Comparison of ENCODE assay signal across 1 cellular context in genomic region chr2:173741715-173742114, GRCh38.
TF ChIP-seq lines count a peak whose summit lies in the region.

No MANE protein-coding gene starts in this region.

TF ChIP-seq in HEK293, 187 proteins besides CTCF, POLR2A, EP300 and RAD21 (continued from another document and continues in another):
- TF ChIP-seq ZNF580 (tag by site-specific recombination; IDR thresholded peaks at IDR 0.05) (no peak), ZSCAN16 (tag by site-specific recombination; IDR thresholded peaks at IDR 0.05) (no peak), ZBTB7A (tag by site-specific recombination; IDR thresholded peaks at IDR 0.05; ENCODE audit: low read depth) (no peak), WT1 (tag by site-specific recombination; IDR thresholded peaks at IDR 0.05) (no peak), ZNF596 (tag by site-specific recombination; IDR thresholded peaks at IDR 0.05) (no peak), ZNF174 (tag by site-specific recombination; IDR thresholded peaks at IDR 0.05) (no peak), KLF9 (tag by site-specific recombination; IDR thresholded peaks at IDR 0.05; ENCODE audit: low read depth) (no peak), ZNF112 (tag by site-specific recombination; IDR thresholded peaks at IDR 0.05) (no peak), ZNF621 (tag by site-specific recombination; IDR thresholded peaks at IDR 0.05) (no peak), ZNF513 (tag by site-specific recombination; IDR thresholded peaks at IDR 0.05) (no peak), ZNF561 (tag by site-specific recombination; IDR thresholded peaks at IDR 0.05; ENCODE audit: borderline replicate concordance) (no peak), FEZF1 (tag by site-specific recombination; IDR thresholded peaks at IDR 0.05) (peak; percentile 49), TRIM28 (IDR thresholded peaks at IDR 0.05; ENCODE audit: borderline replicate concordance, low read length) (no peak), ZNF473 (tag by site-specific recombination; IDR thresholded peaks at IDR 0.05) (no peak), ZNF692 (tag by site-specific recombination; IDR thresholded peaks at IDR 0.05) (peak; percentile 90), ZNF707 (tag by site-specific recombination; IDR thresholded peaks at IDR 0.05) (no peak), ZNF518A (tag by site-specific recombination; conservative IDR thresholded peaks at IDR 0.05; ENCODE audit: low read depth) (no peak), YY2 (tag by site-specific recombination; IDR thresholded peaks at IDR 0.05) (no peak), ZNF624 (tag by site-specific recombination; IDR thresholded peaks at IDR 0.05) (no peak), ZNF670 (tag by site-specific recombination; IDR thresholded peaks at IDR 0.05; ENCODE audit: low read depth) (no peak), ZNF658 (tag by site-specific recombination; IDR thresholded peaks at IDR 0.05) (no peak), HOXC10 (CRISPR knock-in tag; IDR thresholded peaks at IDR 0.05) (no peak), ZNF10 (tag by site-specific recombination; IDR thresholded peaks at IDR 0.05) (no peak), BCL11B (tag by site-specific recombination; IDR thresholded peaks at IDR 0.05; ENCODE audit: low read depth) (no peak), ZNF701 (tag by site-specific recombination; IDR thresholded peaks at IDR 0.05) (no peak), ZNF433 (tag by site-specific recombination; IDR thresholded peaks at IDR 0.05; ENCODE audit: low read depth) (no peak), ZNF629 (tag by site-specific recombination; IDR thresholded peaks at IDR 0.05) (no peak), KLF16 (tag by site-specific recombination; IDR thresholded peaks at IDR 0.05) (no peak), ZNF544 (tag by site-specific recombination; IDR thresholded peaks at IDR 0.05) (no peak), ZNF324 (tag by site-specific recombination; IDR thresholded peaks at IDR 0.05) (no peak), YY1 (tag by site-specific recombination; IDR thresholded peaks at IDR 0.05) (no peak), GLI4 (tag by site-specific recombination; IDR thresholded peaks at IDR 0.05) (no peak), ZNF837 (tag by site-specific recombination; IDR thresholded peaks at IDR 0.05) (no peak), ELK4 (IDR thresholded peaks at IDR 0.05; ENCODE audit: borderline replicate concordance, low read depth, low read length) (no peak), BCL6B (tag by site-specific recombination; IDR thresholded peaks at IDR 0.05) (no peak), BCL11A (tag by site-specific recombination; IDR thresholded peaks at IDR 0.05; ENCODE audit: low read depth) (no peak), ZNF571 (tag by site-specific recombination; IDR thresholded peaks at IDR 0.05) (no peak), ZNF398 (tag by site-specific recombination; IDR thresholded peaks at IDR 0.05) (no peak), ZNF169 (tag by site-specific recombination; IDR thresholded peaks at IDR 0.05) (no peak), MZF1 (tag by site-specific recombination; IDR thresholded peaks at IDR 0.05; ENCODE audit: borderline replicate concordance) (peak; percentile 59; the same call in 1 of the 2 replicates), ZNF138 (tag by site-specific recombination; IDR thresholded peaks at IDR 0.05; ENCODE audit: borderline replicate concordance) (no peak), SP3 (tag by site-specific recombination; IDR thresholded peaks at IDR 0.05) (no peak), ZBTB26 (tag by site-specific recombination; optimal IDR thresholded peaks at IDR 0.05) (no peak), HOXD13 (CRISPR knock-in tag; IDR thresholded peaks at IDR 0.05; ENCODE audit: borderline replicate concordance) (no peak), ZFP69B (tag by site-specific recombination; IDR thresholded peaks at IDR 0.05) (peak; percentile 87), GFI1B (tag by site-specific recombination; IDR thresholded peaks at IDR 0.05) (no peak), ZNF266 (tag by site-specific recombination; IDR thresholded peaks at IDR 0.05; ENCODE audit: low read depth) (no peak), ZNF23 (tag by site-specific recombination; IDR thresholded peaks at IDR 0.05; ENCODE audit: borderline replicate concordance) (no peak), ZBTB8A (tag by site-specific recombination; IDR thresholded peaks at IDR 0.05) (no peak), ZNF146 (tag by site-specific recombination; IDR thresholded peaks at IDR 0.05) (no peak), ZBTB44 (tag by site-specific recombination; IDR thresholded peaks at IDR 0.05) (no peak), SETDB1 (IDR thresholded peaks at IDR 0.05; ENCODE audit: insufficient read length, low read length) (no peak), SP7 (tag by site-specific recombination; IDR thresholded peaks at IDR 0.05) (no peak), TCF7L2 (IDR thresholded peaks at IDR 0.05; ENCODE audit: borderline replicate concordance, low read depth, low read length) (no peak), ZNF423 (tag by site-specific recombination; IDR thresholded peaks at IDR 0.05) (peak; percentile 51; the same call in 1 of the 2 replicates), ZBTB21 (tag by site-specific recombination; IDR thresholded peaks at IDR 0.05) (no peak), ZNF791 (tag by site-specific recombination; IDR thresholded peaks at IDR 0.05) (no peak), ZNF48 (tag by site-specific recombination; IDR thresholded peaks at IDR 0.05) (no peak)
